ENCODE assay signal across 8 cellular contexts in genomic region chr5:151298063-151298462, GRCh38.
DNase-seq lines count a peak whose midpoint lies in the region; ATAC-seq and TF ChIP-seq lines count a peak whose summit lies in the region.

No MANE protein-coding gene starts in this region.

- TF ChIP-seq CTCF in HFF-Myc (IDR thresholded peaks at IDR 0.05; ENCODE audit: low read depth, low read length, missing control alignments): peak; percentile 36

- H3K4me3 ChIP-seq in HFF-Myc (replicated peaks; ENCODE audit: low read depth, low read length): no peak overlapping the region

- ATAC-seq in GM21528 (IDR thresholded peaks at IDR 0.05; ENCODE audit: low FRiP score, unreplicated experiment) (no peak), HG03097 (IDR thresholded peaks at IDR 0.05; ENCODE audit: low FRiP score, unreplicated experiment) (no peak)

- DNase-seq in DMS 273 treated with DMSO at 0.1 percent for 48 hours (lab: John Stamatoyannopoulos, UW) (peak; percentile 41), HFF-Myc (ENCODE audit: extremely low read depth, low read depth) (no peak), SW 1271 (lab: John Stamatoyannopoulos, UW) (peak; percentile 51 to 73), iPS DF 19.7 (ENCODE audit: low read depth, low spot score) (peak; percentile 42), NCI-H2081 (lab: John Stamatoyannopoulos, UW) (no peak)
- no peak for DNase-seq in NK-92 treated with Interleukin-12 subunit alpha and Interleukin-12 subunit beta, amount 100 ng/mL, for 24 hours (lab: John Stamatoyannopoulos, UW)

Comparison
In these comparisons a context has a peak if more than half of its experiments do, and no peak if none do; other contexts are left out.
1. DNase-seq: peak in DMS 273 treated with DMSO at 0.1 percent for 48 hours (single experiment), SW 1271 (2 of 2) and iPS DF 19.7 (single experiment); none in HFF-Myc (single experiment), NCI-H2081 (0 of 2) and NK-92 treated with Interleukin-12 subunit alpha and Interleukin-12 subunit beta, amount 100 ng/mL, for 24 hours (single experiment).